ENCODE assay signal across 10 cellular contexts in the genomic region with DNA sequence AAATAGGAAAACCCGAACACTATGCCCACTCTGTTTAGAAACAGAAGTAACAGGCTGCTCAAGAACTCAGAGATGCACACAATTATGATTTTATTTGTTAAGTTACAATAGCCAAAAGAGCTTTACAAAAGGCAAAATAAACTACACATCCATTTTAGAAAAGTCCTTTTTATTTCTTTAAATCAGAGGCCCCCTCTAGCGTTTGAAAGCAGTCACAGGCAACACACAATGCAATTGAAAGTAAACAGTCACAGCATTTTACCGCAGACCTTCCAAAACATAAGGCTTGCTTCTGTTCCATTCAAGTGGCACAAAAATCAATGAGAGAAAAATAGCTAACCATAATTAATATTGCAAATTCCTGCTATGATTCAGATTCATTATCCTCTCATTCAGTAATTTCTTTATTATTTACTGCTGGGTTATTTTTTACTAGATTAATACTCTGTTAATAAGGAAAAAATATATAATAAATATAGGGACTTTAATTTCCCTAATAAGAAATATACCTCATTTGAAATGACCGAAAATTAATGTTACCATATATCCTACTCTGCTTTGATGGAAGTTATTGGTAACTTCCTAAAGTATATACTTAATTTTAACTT.
DNase-seq lines count a peak whose midpoint lies in the region; ATAC-seq and TF ChIP-seq lines count a peak whose summit lies in the region.
"Had no signal": no experiment of that assay in that cellular context is flagged by ENCODE, and none has a peak within 500 bp of the region (broad histone marks: within the 10 kb centered on the region; RNA-seq: fewer than 3 reads in every experiment).

No MANE protein-coding gene starts in this region.

- H3K27me3 ChIP-seq in KMS-11 (ENCODE audit: insufficient read depth, low read depth) (no peaks in the 10 kb centered on the region), upper lobe of right lung (no peaks in the 10 kb centered on the region)

- ATAC-seq in upper lobe of right lung: no peak
- ATAC-seq in GM21786 (IDR thresholded peaks at IDR 0.05; ENCODE audit: unreplicated experiment): no peak
- no peak for ATAC-seq in HG02885 (IDR thresholded peaks at IDR 0.05; ENCODE audit: poor library complexity, unreplicated experiment)

- TF ChIP-seq CTCF in KMS-11 (conservative IDR thresholded peaks at IDR 0.05; ENCODE audit: low read depth, low read length) (peak; percentile 74), WI38 (IDR thresholded peaks at IDR 0.05; ENCODE audit: low read depth, low read length) (peak; percentile 78), upper lobe of right lung (IDR thresholded peaks at IDR 0.05) (peak; percentile 63)

- no peak overlapping the region for H2AFZ ChIP-seq in KMS-11 (ENCODE audit: low read depth)

- no peak overlapping the region for H3K27ac ChIP-seq in KMS-11
- H3K27ac ChIP-seq in upper lobe of right lung: no peak overlapping the region
- H3K27ac ChIP-seq: SK-N-MC had no signal

- H3K4me1 ChIP-seq in KMS-11 (ENCODE audit: low read depth, poor library complexity, severe bottlenecking) (no peaks in the 10 kb centered on the region), upper lobe of right lung (no peaks in the 10 kb centered on the region)

- intact Hi-C loops in upper lobe of right lung (cut with DNase I): no loop called here

- H3K79me2 ChIP-seq in KMS-11 (ENCODE audit: insufficient read depth, low read depth): no peaks in the 10 kb centered on the region

- no peaks in the 10 kb centered on the region for H3K9me3 ChIP-seq in upper lobe of right lung

- peak; percentile 31 for DNase-seq in EL
- peak; percentile 13 for DNase-seq in iPS-NIHi7 (ENCODE audit: extremely low spot score)
- no peak for DNase-seq in upper lobe of right lung
- no peak for DNase-seq in NCI-H1048 (lab: John Stamatoyannopoulos, UW)
- DNase-seq: naive B cell had no signal

- no peaks in the 10 kb centered on the region for H3K36me3 ChIP-seq in KMS-11 (ENCODE audit: insufficient read depth)
- H3K36me3 ChIP-seq in upper lobe of right lung: peaks cover 19% of the 10 kb centered on the region

- H4K20me1 ChIP-seq in KMS-11 (ENCODE audit: insufficient read depth): no peaks in the 10 kb centered on the region

- H3K4me3 ChIP-seq in KMS-11 (IDR thresholded peaks at IDR 0.05; ENCODE audit: insufficient read depth, low read depth, low read length) (no peak overlapping the region), WI38 (ENCODE audit: low read depth, low read length) (no peak overlapping the region), upper lobe of right lung (no peak overlapping the region)
- H3K4me3 ChIP-seq: SK-N-MC had no signal

- H3K9ac ChIP-seq in KMS-11: no peak overlapping the region

- no peak overlapping the region for H3K4me2 ChIP-seq in KMS-11

Comparison
In these comparisons a context has a peak if more than half of its experiments do, and no peak if none do; other contexts are left out.
1. DNase-seq: peak in EL (single experiment) and iPS-NIHi7 (single experiment); none in upper lobe of right lung (single experiment) and NCI-H1048 (single experiment).
2. Peak in every context shown above with its lines, with median percentiles within 50 percentile points of each other: CTCF ChIP-seq.